In the genomic region with DNA sequence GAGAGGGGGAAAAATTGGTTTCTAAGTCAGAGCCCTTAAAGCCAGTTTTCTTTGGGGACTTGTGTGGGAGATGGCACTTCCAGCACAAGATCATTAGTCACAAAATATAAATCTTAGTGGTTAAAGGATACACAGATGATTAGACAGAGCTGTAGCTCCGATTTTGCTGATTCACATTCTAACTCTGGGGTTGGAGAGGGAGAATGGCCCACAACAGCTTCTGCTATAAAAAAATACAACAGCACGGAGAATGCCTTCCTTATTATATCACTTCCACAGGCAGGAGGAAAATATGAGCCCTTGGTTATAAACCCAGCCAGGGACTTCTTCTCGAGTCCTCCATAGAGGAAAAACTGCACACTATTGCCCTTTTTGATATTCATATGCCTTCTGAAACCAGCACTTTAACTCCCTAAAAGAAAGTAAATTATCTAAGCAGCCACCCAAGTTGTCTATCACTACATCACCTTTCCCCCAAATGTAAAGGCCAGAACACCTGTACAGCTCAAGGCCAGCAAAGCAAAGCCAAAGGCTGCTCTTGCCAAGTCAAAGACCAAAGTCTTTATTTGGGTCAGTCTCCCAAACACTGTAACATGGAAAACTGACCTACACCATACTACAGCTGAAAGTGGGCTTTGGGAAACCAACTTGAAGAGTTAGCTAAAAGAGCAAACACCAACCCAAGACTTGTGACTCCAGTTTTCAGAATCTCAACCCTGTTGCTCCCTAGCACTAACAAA, we compare ENCODE assay signal across 1 cellular context.
TF ChIP-seq lines count a peak whose summit lies in the region.

No MANE protein-coding gene starts in this region.

TF ChIP-seq in IMR-90, 13 proteins besides CTCF, POLR2A, EP300 and RAD21:
- TF ChIP-seq NFE2L2 (IDR thresholded peaks at IDR 0.05; ENCODE audit: low read depth, low read length) (peak; percentile 88), FOS (IDR thresholded peaks at IDR 0.05; ENCODE audit: low read depth, low read length) (no peak), MAFK (IDR thresholded peaks at IDR 0.05; ENCODE audit: low read depth, low read length) (peak; percentile 85), BHLHE40 (IDR thresholded peaks at IDR 0.05; ENCODE audit: low read depth, low read length) (peak; percentile 30; the same call in 1 of the 2 replicates), RCOR1 (IDR thresholded peaks at IDR 0.05; ENCODE audit: insufficient replicate concordance, low read length) (no peak), MAZ (IDR thresholded peaks at IDR 0.05; ENCODE audit: borderline replicate concordance, low read depth, low read length) (0 out of 2 replicates have a peak, but pooled peaks have one; percentile 20)
- TF ChIP-seq, protein P1, sequence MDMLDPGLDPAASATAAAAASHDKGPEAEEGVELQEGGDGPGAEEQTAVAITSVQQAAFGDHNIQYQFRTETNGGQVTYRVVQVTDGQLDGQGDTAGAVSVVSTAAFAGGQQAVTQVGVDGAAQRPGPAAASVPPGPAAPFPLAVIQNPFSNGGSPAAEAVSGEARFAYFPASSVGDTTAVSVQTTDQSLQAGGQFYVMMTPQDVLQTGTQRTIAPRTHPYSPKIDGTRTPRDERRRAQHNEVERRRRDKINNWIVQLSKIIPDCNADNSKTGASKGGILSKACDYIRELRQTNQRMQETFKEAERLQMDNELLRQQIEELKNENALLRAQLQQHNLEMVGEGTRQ (IDR thresholded peaks at IDR 0.05; ENCODE audit: low read depth, low read length) = no peak
